14 cellular contexts compared by ENCODE assay signal in the genomic region with DNA sequence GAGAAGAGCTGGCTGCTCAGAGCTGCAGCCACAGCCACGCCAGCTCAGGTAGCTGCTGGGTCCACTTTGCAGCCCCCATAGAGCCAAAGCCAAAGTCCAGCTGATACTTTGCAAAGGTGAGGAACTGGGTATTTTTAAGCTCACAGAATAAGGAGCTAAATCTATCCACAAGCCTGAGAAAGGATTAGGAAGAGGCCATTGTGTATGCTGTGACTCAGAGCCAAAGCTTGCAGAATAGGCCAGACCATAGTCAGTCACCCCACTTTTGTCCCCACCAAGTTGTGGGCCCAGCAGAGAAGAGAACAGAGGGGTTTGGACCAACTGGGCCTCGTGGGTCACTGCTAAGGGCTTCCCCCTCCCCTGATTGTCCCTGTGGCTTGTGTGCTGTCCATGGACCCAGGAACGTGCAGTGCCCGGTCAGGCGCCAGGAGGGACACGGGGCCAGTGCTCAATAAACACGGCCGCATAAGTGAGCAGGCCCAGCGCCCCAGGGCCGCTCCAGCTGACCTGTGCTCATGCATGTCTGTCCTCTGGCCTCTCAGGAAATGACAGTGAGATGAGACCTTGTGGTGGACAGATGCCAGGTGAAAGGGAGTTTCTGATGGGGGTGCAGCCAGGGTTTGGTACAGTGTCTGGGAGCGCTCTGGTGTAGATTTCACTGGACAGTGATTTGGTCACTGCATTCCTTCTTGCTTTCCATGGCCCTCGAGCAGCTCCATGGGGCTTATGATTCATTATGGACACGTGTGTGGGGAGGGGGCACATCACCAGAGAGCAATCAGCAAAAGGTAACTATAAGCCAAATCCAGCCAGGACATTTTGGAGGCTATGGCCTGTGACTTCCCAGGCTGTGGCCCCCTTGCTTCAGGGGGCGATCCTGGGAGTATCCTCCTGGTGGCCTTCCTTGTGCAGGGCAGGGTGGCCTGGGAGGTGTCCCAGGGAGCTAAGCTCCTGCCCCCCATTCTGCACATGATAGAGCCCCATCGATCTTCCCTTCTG.
DNase-seq lines count a peak whose midpoint lies in the region; ATAC-seq and TF ChIP-seq lines count a peak whose summit lies in the region.
"Had no signal": no experiment of that assay in that cellular context is flagged by ENCODE, and none has a peak within 500 bp of the region (broad histone marks: within the 10 kb centered on the region; RNA-seq: fewer than 3 reads in every experiment).

No MANE protein-coding gene starts in this region.

- H3K9me3 Mint-ChIP-seq in stimulated activated naive CD8-positive, alpha-beta T cell treated with anti-CD3 and anti-CD28 coated beads, Interleukin-15, amount 100 ng/mL, for 72 hours = no peaks in the 10 kb centered on the region
- H3K9me3 Mint-ChIP-seq in nephron = no peaks in the 10 kb centered on the region

- H3K36me3 Mint-ChIP-seq in nephron (ENCODE audit: low read depth) = no peaks in the 10 kb centered on the region

- TF ChIP-seq CTCF in choroid plexus epithelial cell (conservative IDR thresholded peaks at IDR 0.05; ENCODE audit: low read depth, low read length) = no peak
- TF ChIP-seq CTCF in nephron (IDR thresholded peaks at IDR 0.05; ENCODE audit: unreplicated experiment in 3 of 3) = no peak

- H3K4me3 Mint-ChIP-seq in stimulated activated naive CD8-positive, alpha-beta T cell treated with anti-CD3 and anti-CD28 coated beads, Interleukin-15, amount 100 ng/mL, for 72 hours = no peak overlapping the region
- H3K4me3 Mint-ChIP-seq in nephron = no peak overlapping the region
- H3K4me3 Mint-ChIP-seq: nephron progenitor cell had no signal

- H3K4me1 Mint-ChIP-seq in stimulated activated naive CD8-positive, alpha-beta T cell treated with anti-CD3 and anti-CD28 coated beads, Interleukin-15, amount 100 ng/mL, for 72 hours = peaks cover 78% of the 10 kb centered on the region
- peaks cover 25% of the 10 kb centered on the region for H3K4me1 Mint-ChIP-seq in nephron

- peak overlapping the region in 1 of 2 donors; percentile 90 for H3K27ac Mint-ChIP-seq in stimulated activated naive CD8-positive, alpha-beta T cell treated with anti-CD3 and anti-CD28 coated beads, Interleukin-15, amount 100 ng/mL, for 72 hours
- peak overlapping the region; percentile 69 to 99 (median 87) for H3K27ac Mint-ChIP-seq in nephron
- H3K27ac Mint-ChIP-seq: nephron progenitor cell had no signal

- DNase-seq in stimulated activated naive CD8-positive, alpha-beta T cell treated with anti-CD3 and anti-CD28 coated beads, Interleukin-15, Interleukin-2, amounts not matched to agents 100 U/mL and 50 U/mL, for 24 hours = peak; percentile 1
- DNase-seq in stimulated activated naive CD8-positive, alpha-beta T cell treated with anti-CD3 and anti-CD28 coated beads, Interleukin-15, amount 100 ng/mL, for 72 hours = no peak
- DNase-seq in choroid plexus epithelial cell (ENCODE audit: low read depth) = peak; percentile 4
- no peak for DNase-seq in HUDEP-2 (lab: John Stamatoyannopoulos, UW; ENCODE audit: unreplicated experiment in 76 of 76)
- no peak for DNase-seq in NCI-H2171 (lab: John Stamatoyannopoulos, UW)
- no peak for DNase-seq in NCI-H1105 treated with DMSO at 0.1 percent for 48 hours (lab: John Stamatoyannopoulos, UW)
- DNase-seq: activated CD4-positive, CD25-positive, alpha-beta regulatory T cell treated with anti-CD3 and anti-CD28 coated beads, Interleukin-2, amount 50 U/mL, for 72 hours; cortex of kidney; NCI-H146; NCI-H526 treated with DMSO at 0.1 percent for 48 hours; nephron progenitor cell had no signal

- no peaks in the 10 kb centered on the region for H3K27me3 Mint-ChIP-seq in stimulated activated naive CD8-positive, alpha-beta T cell treated with anti-CD3 and anti-CD28 coated beads, Interleukin-15, amount 100 ng/mL, for 72 hours
- peaks cover 19% of the 10 kb centered on the region for H3K27me3 Mint-ChIP-seq in nephron (ENCODE audit: low read depth)

- H3K4me3 ChIP-seq in choroid plexus epithelial cell (ENCODE audit: low read depth, low read length) = no peak overlapping the region
- H3K4me3 ChIP-seq: SJSA1 had no signal

- no peak for ATAC-seq in stimulated activated naive CD8-positive, alpha-beta T cell treated with anti-CD3 and anti-CD28 coated beads, Interleukin-15, Interleukin-2, amounts not matched to agents 100 U/mL and 50 U/mL, for 24 hours
- ATAC-seq in stimulated activated naive CD8-positive, alpha-beta T cell treated with anti-CD3 and anti-CD28 coated beads, Interleukin-15, amount 100 ng/mL, for 72 hours = no peak
- no peak for ATAC-seq in GM18873 (IDR thresholded peaks at IDR 0.05; ENCODE audit: low FRiP score, unreplicated experiment)

Comparison
In these comparisons a context has a peak if more than half of its experiments do, and no peak if none do; other contexts are left out.
1. DNase-seq: peak in stimulated activated naive CD8-positive, alpha-beta T cell treated with anti-CD3 and anti-CD28 coated beads, Interleukin-15, Interleukin-2, amounts not matched to agents 100 U/mL and 50 U/mL, for 24 hours (single experiment) and choroid plexus epithelial cell (single experiment); none in stimulated activated naive CD8-positive, alpha-beta T cell treated with anti-CD3 and anti-CD28 coated beads, Interleukin-15, amount 100 ng/mL, for 72 hours (0 of 2), HUDEP-2 (0 of 76), NCI-H2171 (single experiment) and NCI-H1105 treated with DMSO at 0.1 percent for 48 hours (single experiment).